3 cellular contexts compared by ENCODE assay signal in genomic region chr2:19439081-19439480, GRCh38.
TF ChIP-seq lines count a peak whose summit lies in the region.

No MANE protein-coding gene starts in this region.

TF ChIP-seq in HepG2, 621 proteins besides CTCF, POLR2A, EP300 and RAD21:
- peak; percentile 69 for TF ChIP-seq MAFF (IDR thresholded peaks at IDR 0.05; ENCODE audit: low read depth, low read length)
- TF ChIP-seq PHF20 (CRISPR knock-in tag; IDR thresholded peaks at IDR 0.05): no peak
- peak; percentile 70 to 83 for TF ChIP-seq MAFK (conservative IDR thresholded peaks at IDR 0.05 in 1 of 2, IDR thresholded peaks at IDR 0.05 in 1 of 2; ENCODE audit: low read length in 2 of 2)

TF ChIP-seq in GM23338, 12 proteins besides CTCF, POLR2A, EP300 and RAD21:
- TF ChIP-seq REST (IDR thresholded peaks at IDR 0.05; ENCODE audit: unreplicated experiment) (no peak), EZH2 (IDR thresholded peaks at IDR 0.05; ENCODE audit: low read depth, unreplicated experiment) (no peak), JUNB (IDR thresholded peaks at IDR 0.05; ENCODE audit: unreplicated experiment) (no peak), ZNF331 (CRISPR knock-in tag; IDR thresholded peaks at IDR 0.05; ENCODE audit: low read depth) (no peak), NANOG (IDR thresholded peaks at IDR 0.05; ENCODE audit: borderline replicate concordance) (no peak)

TF ChIP-seq in K562, 482 proteins besides CTCF, POLR2A, EP300 and RAD21:
- TF ChIP-seq ZNF316 (IDR thresholded peaks at IDR 0.05) (peak; percentile 39; the same call in 1 of the 2 replicates), ZSCAN29 (IDR thresholded peaks at IDR 0.05) (no peak), ZNF318 (IDR thresholded peaks at IDR 0.05; ENCODE audit: borderline replicate concordance in 1 of 2, low read depth in 1 of 2) (no peak), MCM3 (IDR thresholded peaks at IDR 0.05) (no peak)
TF ChIP-seq in K562: peak in this region for 1.
